In genomic region chr19:46599716-46600392, GRCh38 we compare ENCODE assay signal across 8 cellular contexts. TPM values are rescaled to one million over a fixed set of nuclear protein-coding genes. Genes with fewer than 3 reads are reported as not detected.
A peak's percentile ranks its signal among the peaks of the same experiment; 100 is the strongest.
DNase-seq lines count a peak whose midpoint lies in the region; FAIRE-seq and TF ChIP-seq lines count a peak whose summit lies in the region.

No MANE protein-coding gene starts in this region.

- peak overlapping the region; percentile 95 for H3K4me3 ChIP-seq in adipocyte (ENCODE audit: low read length)
- peak overlapping the region; percentile 92 to 94 for H3K4me3 ChIP-seq in kidney (ENCODE audit: low read length in 2 of 2)
- H3K4me3 ChIP-seq in testis, result peak overlapping the region; percentile 97 to 98

- H3K9me3 ChIP-seq in adipocyte (ENCODE audit: control insufficient read depth, low read length) (peaks cover 6% of the 10 kb centered on the region), kidney (ENCODE audit: control insufficient read depth in 1 of 2, low read length in 2 of 2) (no peaks in the 10 kb centered on the region), testis (no peaks in the 10 kb centered on the region)

- H3K4me1 ChIP-seq in adipocyte (ENCODE audit: control insufficient read depth, insufficient read depth, low read length), result peaks cover 24% of the 10 kb centered on the region
- peaks cover 16 to 23% of the 10 kb centered on the region in 2 donors for H3K4me1 ChIP-seq in kidney (ENCODE audit: control insufficient read depth in 1 of 2, insufficient read depth in 1 of 2, low read depth in 1 of 2, low read length in 2 of 2)
- H3K4me1 ChIP-seq in testis, result peaks cover 32% of the 10 kb centered on the region

- H3K36me3 ChIP-seq in adipocyte (ENCODE audit: control insufficient read depth, insufficient read depth, low read length, severe bottlenecking), result no peaks in the 10 kb centered on the region
- H3K36me3 ChIP-seq in kidney (ENCODE audit: control insufficient read depth in 1 of 2, insufficient read depth in 2 of 2, low read length in 2 of 2), result no peaks in the 10 kb centered on the region
- no peaks in the 10 kb centered on the region for H3K36me3 ChIP-seq in testis (ENCODE audit: low read depth, missing control alignments)

- DNase-seq in activated CD8-positive, alpha-beta memory T cell treated with anti-CD3 and anti-CD28 coated beads for 24 hours, result peak; percentile 30
- no peak for DNase-seq in activated CD8-positive, alpha-beta memory T cell treated with anti-CD3 and anti-CD28 coated beads, Interleukin-2, amount 50 U/mL, for 48 hours
- no peak for DNase-seq in adipocyte (ENCODE audit: low read depth)
- no peak for DNase-seq in kidney
- DNase-seq in testis, result peak; percentile 14
- no peak for DNase-seq in effector CD8-positive, alpha-beta T cell (lab: John Stamatoyannopoulos, UW)
- DNase-seq in NCI-H510A (lab: John Stamatoyannopoulos, UW), result no peak
- DNase-seq in amniotic stem cell (lab: John Stamatoyannopoulos, UW), result no peak

- H3K27ac ChIP-seq in kidney (ENCODE audit: low read depth in 2 of 2, low read length in 2 of 2) (peak overlapping the region; percentile 100), testis (peak overlapping the region; percentile 90 to 94)

- intact Hi-C loops in kidney (cut with DNase I), result no loop called here
- intact Hi-C loops in testis (cut with DNase I; ENCODE audit: low total_unique reads), result no loop called here

- WGBS in testis, 2 donors, result 61 to 67% methylated on average over 6 to 9 of the region's 9 CpGs

- H3K27me3 ChIP-seq in adipocyte (replicated peaks; ENCODE audit: control insufficient read depth, insufficient read depth, low read length) (no peaks in the 10 kb centered on the region), testis (no peaks in the 10 kb centered on the region)

- FAIRE-seq in kidney (lab: Jason Lieb, UNC), result no peak

- H3K9ac ChIP-seq in adipocyte (ENCODE audit: low read length) (peak overlapping the region; percentile 96), kidney (ENCODE audit: low read length in 2 of 2) (peak overlapping the region; percentile 97 to 99)

- TF ChIP-seq POLR2A in testis (IDR thresholded peaks at IDR 0.05), result no peak

- TF ChIP-seq CTCF in kidney (IDR thresholded peaks at IDR 0.05; ENCODE audit: borderline replicate concordance, extremely low read depth, insufficient read depth) (no peak), testis (IDR thresholded peaks at IDR 0.05) (no peak)

RNA-seq across cellular contexts. Expression of gene CALM3, which starts 1.3 kb away (rescaled TPM):
- total RNA-seq in kidney, result 217 TPM
- polyA plus RNA-seq in kidney (ENCODE audit: insufficient read depth, low read depth, low replicate concordance), result 350 TPM
- total RNA-seq in testis, result 100 to 1,000 TPM; 357 to 380 TPM
- 889 TPM for polyA plus RNA-seq in testis (ENCODE audit: insufficient read depth, low read depth, low replicate concordance)

RNA-seq across cellular contexts. Expression of gene PTGIR, which starts 25.0 kb away (rescaled TPM):
- 10.1 TPM for total RNA-seq in kidney
- 7.5 TPM for polyA plus RNA-seq in kidney (ENCODE audit: insufficient read depth, low read depth, low replicate concordance)
- total RNA-seq in testis, result under 1 TPM; 0.63 to 0.87 TPM
- 1.0 TPM for polyA plus RNA-seq in testis (ENCODE audit: insufficient read depth, low read depth, low replicate concordance)

RNA-seq across cellular contexts. Expression of gene GNG8, which starts 36.1 kb away (rescaled TPM):
- total RNA-seq in kidney (not detected), testis (not detected)
- polyA plus RNA-seq in kidney (ENCODE audit: insufficient read depth, low read depth, low replicate concordance) (not detected), testis (ENCODE audit: insufficient read depth, low read depth, low replicate concordance) (not detected)

Comparison
In these comparisons a context has a peak if more than half of its experiments do, and no peak if none do; other contexts are left out.
1. DNase-seq: peak in activated CD8-positive, alpha-beta memory T cell treated with anti-CD3 and anti-CD28 coated beads for 24 hours (single experiment) and testis (single experiment); none in activated CD8-positive, alpha-beta memory T cell treated with anti-CD3 and anti-CD28 coated beads, Interleukin-2, amount 50 U/mL, for 48 hours (single experiment), adipocyte (single experiment), kidney (single experiment), effector CD8-positive, alpha-beta T cell (single experiment), NCI-H510A (single experiment) and amniotic stem cell (single experiment).
2. Peak in every context shown above with its lines, with median percentiles within 50 percentile points of each other: H3K4me3 ChIP-seq.